1 cellular context compared by ENCODE assay signal in the genomic region with DNA sequence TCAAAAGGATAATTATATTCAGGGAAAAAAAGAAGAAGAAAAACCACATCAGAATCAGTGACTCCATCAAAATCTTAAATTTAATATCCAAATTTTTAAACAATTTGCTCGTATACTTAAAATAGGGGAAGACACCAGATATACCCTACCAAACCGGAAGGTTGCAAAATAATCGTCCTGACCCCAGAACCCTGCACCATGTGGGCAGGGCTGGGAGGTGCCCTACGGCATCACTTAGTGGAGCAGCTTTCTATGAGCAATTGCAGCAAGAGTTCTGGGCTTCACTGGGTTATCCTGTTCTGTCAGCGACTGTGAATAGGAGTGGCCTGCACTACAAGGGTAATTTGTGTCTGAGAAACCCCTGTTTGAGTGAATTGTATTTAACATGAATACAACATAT.
TF ChIP-seq lines count a peak whose summit lies in the region.

No MANE protein-coding gene starts in this region.

TF ChIP-seq in GM23338, 12 proteins besides CTCF, POLR2A, EP300 and RAD21 (continued from another document):
- TF ChIP-seq, protein P1, sequence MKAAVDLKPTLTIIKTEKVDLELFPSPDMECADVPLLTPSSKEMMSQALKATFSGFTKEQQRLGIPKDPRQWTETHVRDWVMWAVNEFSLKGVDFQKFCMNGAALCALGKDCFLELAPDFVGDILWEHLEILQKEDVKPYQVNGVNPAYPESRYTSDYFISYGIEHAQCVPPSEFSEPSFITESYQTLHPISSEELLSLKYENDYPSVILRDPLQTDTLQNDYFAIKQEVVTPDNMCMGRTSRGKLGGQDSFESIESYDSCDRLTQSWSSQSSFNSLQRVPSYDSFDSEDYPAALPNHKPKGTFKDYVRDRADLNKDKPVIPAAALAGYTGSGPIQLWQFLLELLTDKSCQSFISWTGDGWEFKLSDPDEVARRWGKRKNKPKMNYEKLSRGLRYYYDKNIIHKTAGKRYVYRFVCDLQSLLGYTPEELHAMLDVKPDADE (IDR thresholded peaks at IDR 0.05) = no peak
- TF ChIP-seq EZH2 (IDR thresholded peaks at IDR 0.05; ENCODE audit: low read depth, unreplicated experiment) (no peak), NANOG (IDR thresholded peaks at IDR 0.05; ENCODE audit: borderline replicate concordance) (no peak), CREB1 (CRISPR knock-in tag; IDR thresholded peaks at IDR 0.05; ENCODE audit: low read depth) (no peak), ZNF331 (CRISPR knock-in tag; IDR thresholded peaks at IDR 0.05; ENCODE audit: low read depth) (no peak), EZH2phosphoT487 (IDR thresholded peaks at IDR 0.05; ENCODE audit: unreplicated experiment) (no peak), ZNF114 (CRISPR knock-in tag; IDR thresholded peaks at IDR 0.05) (no peak), JUNB (IDR thresholded peaks at IDR 0.05; ENCODE audit: unreplicated experiment) (no peak)
- TF ChIP-seq, protein P2, sequence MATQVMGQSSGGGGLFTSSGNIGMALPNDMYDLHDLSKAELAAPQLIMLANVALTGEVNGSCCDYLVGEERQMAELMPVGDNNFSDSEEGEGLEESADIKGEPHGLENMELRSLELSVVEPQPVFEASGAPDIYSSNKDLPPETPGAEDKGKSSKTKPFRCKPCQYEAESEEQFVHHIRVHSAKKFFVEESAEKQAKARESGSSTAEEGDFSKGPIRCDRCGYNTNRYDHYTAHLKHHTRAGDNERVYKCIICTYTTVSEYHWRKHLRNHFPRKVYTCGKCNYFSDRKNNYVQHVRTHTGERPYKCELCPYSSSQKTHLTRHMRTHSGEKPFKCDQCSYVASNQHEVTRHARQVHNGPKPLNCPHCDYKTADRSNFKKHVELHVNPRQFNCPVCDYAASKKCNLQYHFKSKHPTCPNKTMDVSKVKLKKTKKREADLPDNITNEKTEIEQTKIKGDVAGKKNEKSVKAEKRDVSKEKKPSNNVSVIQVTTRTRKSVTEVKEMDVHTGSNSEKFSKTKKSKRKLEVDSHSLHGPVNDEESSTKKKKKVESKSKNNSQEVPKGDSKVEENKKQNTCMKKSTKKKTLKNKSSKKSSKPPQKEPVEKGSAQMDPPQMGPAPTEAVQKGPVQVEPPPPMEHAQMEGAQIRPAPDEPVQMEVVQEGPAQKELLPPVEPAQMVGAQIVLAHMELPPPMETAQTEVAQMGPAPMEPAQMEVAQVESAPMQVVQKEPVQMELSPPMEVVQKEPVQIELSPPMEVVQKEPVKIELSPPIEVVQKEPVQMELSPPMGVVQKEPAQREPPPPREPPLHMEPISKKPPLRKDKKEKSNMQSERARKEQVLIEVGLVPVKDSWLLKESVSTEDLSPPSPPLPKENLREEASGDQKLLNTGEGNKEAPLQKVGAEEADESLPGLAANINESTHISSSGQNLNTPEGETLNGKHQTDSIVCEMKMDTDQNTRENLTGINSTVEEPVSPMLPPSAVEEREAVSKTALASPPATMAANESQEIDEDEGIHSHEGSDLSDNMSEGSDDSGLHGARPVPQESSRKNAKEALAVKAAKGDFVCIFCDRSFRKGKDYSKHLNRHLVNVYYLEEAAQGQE (IDR thresholded peaks at IDR 0.05; ENCODE audit: unreplicated experiment) = no peak
